ENCODE assay signal across 13 cellular contexts in the genomic region with DNA sequence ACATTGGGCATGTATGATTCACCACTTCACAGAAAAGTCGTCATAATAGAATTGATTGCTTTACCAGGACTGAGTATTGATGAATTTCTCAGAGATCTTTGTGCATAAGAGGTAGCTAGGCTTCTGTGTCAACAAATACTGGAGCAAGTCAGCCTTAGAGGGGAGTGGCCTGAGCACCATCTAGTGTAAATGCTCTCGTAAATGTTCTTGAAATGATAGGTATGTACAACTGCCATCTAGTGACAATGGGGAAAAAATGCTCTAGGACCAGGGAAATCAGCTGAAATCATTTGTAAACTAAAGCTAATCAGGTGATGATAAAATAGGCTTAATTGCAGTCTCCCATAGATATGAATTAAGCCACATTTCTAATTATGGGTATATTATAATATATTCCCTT.
A peak's percentile ranks its signal among the peaks of the same experiment; 100 is the strongest.
DNase-seq lines count a peak whose midpoint lies in the region; ATAC-seq lines count a peak whose summit lies in the region.
"Had no signal": no experiment of that assay in that cellular context is flagged by ENCODE, and none has a peak within 500 bp of the region (broad histone marks: within the 10 kb centered on the region; RNA-seq: fewer than 3 reads in every experiment).

No MANE protein-coding gene starts in this region.

- no peak overlapping the region for H2AFZ ChIP-seq in Karpas-422 (ENCODE audit: low read length)

- H3K23ac ChIP-seq in mesendoderm (ENCODE audit: low read length), result no peak overlapping the region

- DNase-seq in NCI-H1092 treated with DMSO at 0.1 percent for 48 hours (lab: John Stamatoyannopoulos, UW) (peak; percentile 43), NCI-H1092 (lab: John Stamatoyannopoulos, UW) (no peak), Karpas-422 (peak; percentile 43), RKO (ENCODE audit: low spot score) (peak; percentile 45), mesendoderm (peak; percentile 42), SHP77 treated with DMSO at 0.1 percent for 48 hours (lab: John Stamatoyannopoulos, UW) (no peak)
- no peak for DNase-seq in stimulated activated CD4-positive, alpha-beta T cell treated with anti-CD3 and anti-CD28 coated beads, Interleukin-12 subunit alpha, Interleukin-12 subunit beta, amount 100 ng/mL, for 4 hours
- DNase-seq in stimulated activated naive CD8-positive, alpha-beta T cell treated with anti-CD3 and anti-CD28 coated beads, Interleukin-15, Interleukin-2, amounts not matched to agents 100 U/mL and 50 U/mL, for 24 hours, result no peak
- DNase-seq: activated CD4-positive, alpha-beta T cell treated with anti-CD3 and anti-CD28 coated beads for 48 hours; DMS153; NCI-H2081; occipital lobe had no signal

- no peak overlapping the region for H3K56ac ChIP-seq in mesendoderm (ENCODE audit: low read length)

- H4K5ac ChIP-seq in mesendoderm (ENCODE audit: low read length), result no peak overlapping the region

- H3K4me2 ChIP-seq in Karpas-422 (ENCODE audit: low read depth, low read length, poor library complexity, severe bottlenecking), result no peak overlapping the region
- H3K4me2 ChIP-seq in mesendoderm (ENCODE audit: low read length), result no peak overlapping the region

- no peaks in the 10 kb centered on the region for H3K9me2 ChIP-seq in Karpas-422 (replicated peaks; ENCODE audit: insufficient read depth, low read length)

- no peaks in the 10 kb centered on the region for H3K79me1 ChIP-seq in mesendoderm (ENCODE audit: low read length)

- H4K20me1 ChIP-seq in Karpas-422 (ENCODE audit: insufficient read depth, low read depth, low read length), result no peaks in the 10 kb centered on the region

- H3K79me2 ChIP-seq in Karpas-422 (ENCODE audit: low read length) (no peaks in the 10 kb centered on the region), mesendoderm (ENCODE audit: control insufficient read depth, insufficient read depth, low read length) (no peaks in the 10 kb centered on the region)

- no CpG with 5 or more reads among the region's 2 CpGs for WGBS in mesendoderm (ENCODE audit: extremely low coverage, insufficient coverage, low lambda C conversion rate)

- H3K4me1 ChIP-seq in Karpas-422 (ENCODE audit: low read length) (no peaks in the 10 kb centered on the region), mesendoderm (ENCODE audit: control insufficient read depth, low read depth, low read length) (no peaks in the 10 kb centered on the region)

- H3K4ac ChIP-seq in mesendoderm (ENCODE audit: low read depth, low read length), result no peak overlapping the region

- no peak overlapping the region for H2BK15ac ChIP-seq in mesendoderm (replicated peaks; ENCODE audit: low read depth)

- no peaks in the 10 kb centered on the region for H3K27me3 ChIP-seq in Karpas-422 (ENCODE audit: low read length)
- H3K27me3 ChIP-seq in mesendoderm (ENCODE audit: insufficient read depth, low read length, poor library complexity), result no peaks in the 10 kb centered on the region

- no peak overlapping the region for H2AK5ac ChIP-seq in mesendoderm (ENCODE audit: low read length)

- no peak overlapping the region for H2BK5ac ChIP-seq in mesendoderm (ENCODE audit: low read length)

- H3K36me3 ChIP-seq in Karpas-422 (ENCODE audit: insufficient read depth, low read length), result no peaks in the 10 kb centered on the region
- H3K36me3 ChIP-seq in mesendoderm (ENCODE audit: control insufficient read depth, insufficient read depth, low read length), result no peaks in the 10 kb centered on the region

- no peak overlapping the region for H3K27ac ChIP-seq in Karpas-422 (ENCODE audit: low read length)
- no peak overlapping the region for H3K27ac ChIP-seq in mesendoderm (ENCODE audit: low read depth, low read length)
- H3K27ac ChIP-seq: skin epidermis had no signal

- H3K4me3 ChIP-seq in Karpas-422 (ENCODE audit: low read length) (no peak overlapping the region), mesendoderm (ENCODE audit: low read length) (no peak overlapping the region)
- H3K4me3 ChIP-seq: skin epidermis had no signal

- no peak overlapping the region for H3K18ac ChIP-seq in mesendoderm (ENCODE audit: low read length)

- no peak overlapping the region for H2BK120ac ChIP-seq in mesendoderm (ENCODE audit: low read depth, low read length)

- H3K9ac ChIP-seq in Karpas-422 (ENCODE audit: low read length) (no peak overlapping the region), mesendoderm (ENCODE audit: low read length) (no peak overlapping the region)

- H4K8ac ChIP-seq in mesendoderm (ENCODE audit: low read depth, low read length), result no peak overlapping the region

- no peak for ATAC-seq in stimulated activated naive CD8-positive, alpha-beta T cell treated with anti-CD3 and anti-CD28 coated beads, Interleukin-15, Interleukin-2, amounts not matched to agents 100 U/mL and 50 U/mL, for 24 hours

- no peaks in the 10 kb centered on the region for H3K9me3 ChIP-seq in Karpas-422 (ENCODE audit: low read length)

Comparison
In these comparisons a context has a peak if more than half of its experiments do, and no peak if none do; other contexts are left out.
1. DNase-seq: peak in NCI-H1092 treated with DMSO at 0.1 percent for 48 hours (single experiment), Karpas-422 (single experiment), RKO (single experiment) and mesendoderm (single experiment); none in NCI-H1092 (single experiment), stimulated activated CD4-positive, alpha-beta T cell treated with anti-CD3 and anti-CD28 coated beads, Interleukin-12 subunit alpha, Interleukin-12 subunit beta, amount 100 ng/mL, for 4 hours (single experiment), SHP77 treated with DMSO at 0.1 percent for 48 hours (single experiment) and stimulated activated naive CD8-positive, alpha-beta T cell treated with anti-CD3 and anti-CD28 coated beads, Interleukin-15, Interleukin-2, amounts not matched to agents 100 U/mL and 50 U/mL, for 24 hours (single experiment).